Comparison of ENCODE assay signal across 3 cellular contexts in genomic region chr7:76439120-76439888, GRCh38. TPM values are rescaled to one million over a fixed set of nuclear protein-coding genes. Genes with fewer than 3 reads are reported as not detected.
"Had no signal": no experiment of that assay in that cellular context is flagged by ENCODE, and none has a peak within 500 bp of the region (broad histone marks: within the 10 kb centered on the region; RNA-seq: fewer than 3 reads in every experiment).

No MANE protein-coding gene starts in this region.

RNA-seq across cellular contexts. Expression of gene ZP3, which starts 14.6 kb away (rescaled TPM):
- total RNA-seq: chondrocyte, progenitor cell of endocrine pancreas had no signal
- polyA plus RNA-seq: neural cell had no signal
